In genomic region chr5:131328536-131329186, GRCh38 we compare ENCODE assay signal across 11 cellular contexts.
DNase-seq lines count a peak whose midpoint lies in the region; FAIRE-seq and TF ChIP-seq lines count a peak whose summit lies in the region.
"Had no signal": no experiment of that assay in that cellular context is flagged by ENCODE, and none has a peak within 500 bp of the region (broad histone marks: within the 10 kb centered on the region; RNA-seq: fewer than 3 reads in every experiment).

No MANE protein-coding gene starts in this region.

- DNase-seq in EH (ENCODE audit: low read depth) (peak; percentile 77), chondrocyte (ENCODE audit: low spot score) (no peak), neural crest cell (ENCODE audit: low read depth, low spot score) (no peak), KG1 (lab: John Stamatoyannopoulos, UW) (no peak), right atrium auricular region (ENCODE audit: low spot score) (no peak), SKM-1 (lab: John Stamatoyannopoulos, UW; ENCODE audit: unreplicated experiment) (no peak), GM12891 (ENCODE audit: insufficient read length, low spot score) (no peak)
- DNase-seq: foreskin melanocyte, OCI-M1 had no signal

- no peak for TF ChIP-seq CTCF in KMS-11 (conservative IDR thresholded peaks at IDR 0.05; ENCODE audit: low read depth, low read length)
- TF ChIP-seq CTCF in chondrocyte (IDR thresholded peaks at IDR 0.05) = no peak
- no peak for TF ChIP-seq CTCF in neural crest cell (conservative IDR thresholded peaks at IDR 0.05)
- no peak for TF ChIP-seq CTCF in right atrium auricular region (IDR thresholded peaks at IDR 0.05)

- no peak for FAIRE-seq in GM12891 (lab: Jason Lieb, UNC)

- H3K9ac ChIP-seq in KMS-11 = no peak overlapping the region

- H3K4me3 ChIP-seq in KMS-11 (IDR thresholded peaks at IDR 0.05; ENCODE audit: insufficient read depth, low read depth, low read length) = no peak overlapping the region
- no peak overlapping the region for H3K4me3 ChIP-seq in right atrium auricular region

- peaks cover 71% of the 10 kb centered on the region for H3K79me2 ChIP-seq in KMS-11 (ENCODE audit: insufficient read depth, low read depth)

- H3K9me3 Mint-ChIP-seq in chondrocyte (ENCODE audit: low read depth) (no peaks in the 10 kb centered on the region), neural crest cell (no peaks in the 10 kb centered on the region)

- H4K20me1 ChIP-seq in KMS-11 (ENCODE audit: insufficient read depth) = no peaks in the 10 kb centered on the region; the same call in 1 of the 2 replicates

- H3K4me3 Mint-ChIP-seq in chondrocyte (ENCODE audit: unreplicated experiment) (no peak overlapping the region), neural crest cell (no peak overlapping the region)
- H3K4me3 Mint-ChIP-seq: nephron had no signal

- H3K27ac ChIP-seq in KMS-11 (no peak overlapping the region; the same call in 1 of the 2 replicates), right atrium auricular region (no peak overlapping the region)

- no peak overlapping the region for H2AFZ ChIP-seq in KMS-11 (ENCODE audit: low read depth)

- peaks cover 28% of the 10 kb centered on the region for H3K4me1 ChIP-seq in KMS-11 (ENCODE audit: low read depth, poor library complexity, severe bottlenecking)
- peaks cover 0 to 11% of the 10 kb centered on the region in 2 donors for H3K4me1 ChIP-seq in right atrium auricular region

- H3K36me3 ChIP-seq in KMS-11 (ENCODE audit: insufficient read depth) = no peaks in the 10 kb centered on the region
- H3K36me3 ChIP-seq in right atrium auricular region = no peaks in the 10 kb centered on the region

- no peak for TF ChIP-seq POLR2A in GM12891 (IDR thresholded peaks at IDR 0.05; ENCODE audit: low read depth, low read length)

- peak overlapping the region; percentile 27 for H3K4me2 ChIP-seq in KMS-11

- H3K36me3 Mint-ChIP-seq in chondrocyte (ENCODE audit: low read depth) = peaks cover 3% of the 10 kb centered on the region
- peaks cover 6% of the 10 kb centered on the region for H3K36me3 Mint-ChIP-seq in neural crest cell (ENCODE audit: low read depth)

- H3K27ac Mint-ChIP-seq in chondrocyte (ENCODE audit: unreplicated experiment) (peak overlapping the region; percentile 33), neural crest cell (ENCODE audit: unreplicated experiment) (peak overlapping the region; percentile 74)
- H3K27ac Mint-ChIP-seq: nephron had no signal

- H3K9me3 ChIP-seq in right atrium auricular region = no peaks in the 10 kb centered on the region

- H3K4me1 Mint-ChIP-seq in chondrocyte (ENCODE audit: low read depth) (peaks cover 43% of the 10 kb centered on the region), neural crest cell (peaks cover 36% of the 10 kb centered on the region)

- no peaks in the 10 kb centered on the region for H3K27me3 ChIP-seq in KMS-11 (ENCODE audit: insufficient read depth, low read depth)
- no peaks in the 10 kb centered on the region for H3K27me3 ChIP-seq in right atrium auricular region

- H3K27me3 Mint-ChIP-seq in chondrocyte (ENCODE audit: low read depth) (no peaks in the 10 kb centered on the region), neural crest cell (ENCODE audit: low read depth) (no peaks in the 10 kb centered on the region)

TF ChIP-seq in GM12891, 5 proteins besides CTCF, POLR2A, EP300 and RAD21:
- TF ChIP-seq POU2F2 (IDR thresholded peaks at IDR 0.05; ENCODE audit: low read depth, low read length) (no peak), TAF1 (IDR thresholded peaks at IDR 0.05; ENCODE audit: low read depth, low read length) (no peak), POLR2AphosphoS5 (IDR thresholded peaks at IDR 0.05; ENCODE audit: low read depth, low read length) (no peak), PAX5 (IDR thresholded peaks at IDR 0.05; ENCODE audit: insufficient read depth, low read length, severe bottlenecking) (no peak), SPI1 (IDR thresholded peaks at IDR 0.05; ENCODE audit: low read depth, low read length) (no peak)
